In genomic region chr2:207823865-207824264, GRCh38 we compare ENCODE assay signal across 20 cellular contexts.
"Had no signal": no experiment of that assay in that cellular context is flagged by ENCODE, and none has a peak within 500 bp of the region (broad histone marks: within the 10 kb centered on the region; RNA-seq: fewer than 3 reads in every experiment).

No MANE protein-coding gene starts in this region.

- H3K27me3 ChIP-seq: body of pancreas, spleen, upper lobe of right lung had no signal

- ATAC-seq: body of pancreas, left colon, upper lobe of right lung had no signal

- H3K4me3 Mint-ChIP-seq: activated CD4-positive, alpha-beta memory T cell treated with anti-CD3 and anti-CD28 coated beads for 36 hours; activated naive CD4-positive, alpha-beta T cell treated with anti-CD3 and anti-CD28 coated beads, Interleukin-2, amount 10 ng/mL, durations not matched to agents 7 days and 5 days; dendritic cell treated with granulocyte-macrophage colony-stimulating factor and Interleukin-4, amounts not matched to agents 40 ng/mL and 50 ng/mL, for 4 days; T-helper 1 cell treated with Interleukin-12 subunit alpha and Interleukin-12 subunit beta and Interleukin-4 antibody, amounts not matched to agents 30 μg/mL and 1 μg/mL, for 36 hours had no signal

- H3K27me3 Mint-ChIP-seq: activated CD4-positive, alpha-beta memory T cell treated with anti-CD3 and anti-CD28 coated beads for 36 hours; activated naive CD4-positive, alpha-beta T cell treated with anti-CD3 and anti-CD28 coated beads, Interleukin-2, amount 10 ng/mL, durations not matched to agents 7 days and 5 days; dendritic cell treated with granulocyte-macrophage colony-stimulating factor and Interleukin-4, amounts not matched to agents 40 ng/mL and 50 ng/mL, for 4 days had no signal

- H3K9me3 ChIP-seq: body of pancreas, spleen, upper lobe of right lung had no signal

- FAIRE-seq: frontal cortex, islet of Langerhans had no signal

- H3K36me3 Mint-ChIP-seq: activated naive CD4-positive, alpha-beta T cell treated with anti-CD3 and anti-CD28 coated beads, Interleukin-2, amount 10 ng/mL, durations not matched to agents 7 days and 5 days had no signal

- H3K27ac Mint-ChIP-seq: activated CD4-positive, alpha-beta memory T cell treated with anti-CD3 and anti-CD28 coated beads for 36 hours; activated naive CD4-positive, alpha-beta T cell treated with anti-CD3 and anti-CD28 coated beads, Interleukin-2, amount 10 ng/mL, durations not matched to agents 7 days and 5 days; dendritic cell treated with granulocyte-macrophage colony-stimulating factor and Interleukin-4, amounts not matched to agents 40 ng/mL and 50 ng/mL, for 4 days; T-helper 1 cell treated with Interleukin-12 subunit alpha and Interleukin-12 subunit beta and Interleukin-4 antibody, amounts not matched to agents 30 μg/mL and 1 μg/mL, for 36 hours had no signal

- H3K4me1 ChIP-seq: upper lobe of right lung had no signal

- H3K4me3 ChIP-seq: body of pancreas, spleen, upper lobe of right lung had no signal

- H3K27ac ChIP-seq: body of pancreas, upper lobe of right lung had no signal

- DNase-seq: activated CD4-positive, alpha-beta memory T cell treated with anti-CD3 and anti-CD28 coated beads for 36 hours; activated CD4-positive, alpha-beta T cell treated with anti-CD3 and anti-CD28 coated beads for 4 hours; activated CD4-positive, CD25-positive, alpha-beta regulatory T cell; activated naive CD4-positive, alpha-beta T cell treated with anti-CD3 and anti-CD28 coated beads, Interleukin-2, amount 10 ng/mL, durations not matched to agents 7 days and 5 days; activated T-cell treated with anti-CD3 and anti-CD28 coated beads, Interleukin-2, amount 50 U/mL, for 48 hours; anterior cingulate cortex; body of pancreas; effector CD4-positive, alpha-beta T cell; left colon; mesenchymal stem cell; occipital lobe; retina; spleen; stimulated activated CD4-positive, alpha-beta T cell treated with anti-CD3 and anti-CD28 coated beads, Interleukin-4, amount 100 ng/mL, for 1 hour; stimulated activated naive CD4-positive, alpha-beta T cell; upper lobe of right lung had no signal
